In genomic region chr4:124686279-124686678, GRCh38 we compare ENCODE assay signal across 25 cellular contexts. TPM values are rescaled to one million over a fixed set of nuclear protein-coding genes. Genes with fewer than 3 reads are reported as not detected.
DNase-seq lines count a peak whose midpoint lies in the region.
"Had no signal": no experiment of that assay in that cellular context is flagged by ENCODE, and none has a peak within 500 bp of the region (broad histone marks: within the 10 kb centered on the region; RNA-seq: fewer than 3 reads in every experiment).

No MANE protein-coding gene starts in this region.

- no peak overlapping the region for H2AFZ ChIP-seq in trophoblast cell (ENCODE audit: insufficient read depth, low read length, poor library complexity)

- no peak overlapping the region for H4K91ac ChIP-seq in trophoblast cell (ENCODE audit: low read depth, low read length)

- no CpG with 5 or more reads among the region's 5 CpGs for WGBS in trophoblast cell (ENCODE audit: extremely low coverage, insufficient coverage, insufficient read length)

- no peaks in the 10 kb centered on the region for H3K27me3 ChIP-seq in trophoblast cell (ENCODE audit: insufficient read depth, low read length)
- H3K27me3 ChIP-seq: ascending aorta, esophagus muscularis mucosa, gastroesophageal sphincter, neutrophil had no signal

- H3K4me2 ChIP-seq in trophoblast cell (ENCODE audit: low read length) = peak overlapping the region; percentile 37
- H3K4me2 ChIP-seq: KMS-11 had no signal

- no peak overlapping the region for H2BK5ac ChIP-seq in trophoblast cell (ENCODE audit: low read depth, low read length, poor library complexity)

- H2BK120ac ChIP-seq in trophoblast cell (ENCODE audit: insufficient read depth, low read length, poor library complexity) = no peak overlapping the region

- H3K79me1 ChIP-seq in trophoblast cell (ENCODE audit: low read length) = no peaks in the 10 kb centered on the region

- peaks cover 4 to 7% of the 10 kb centered on the region in 2 experiments for H3K4me1 ChIP-seq in trophoblast cell (ENCODE audit: control insufficient read depth in 1 of 2, insufficient read depth in 2 of 2, low read length in 2 of 2)
- H3K4me1 ChIP-seq: esophagus muscularis mucosa, gastroesophageal sphincter, psoas muscle had no signal

- H3K23ac ChIP-seq in trophoblast cell (ENCODE audit: low read length) = no peak overlapping the region

- peak overlapping the region; percentile 70 for H3K4ac ChIP-seq in trophoblast cell (ENCODE audit: low read depth, low read length)

- no peak overlapping the region for H4K8ac ChIP-seq in trophoblast cell (ENCODE audit: low read depth, low read length)

- H3K27me3 Mint-ChIP-seq in activated CD4-positive, alpha-beta memory T cell treated with anti-CD3 and anti-CD28 coated beads, Interleukin-2, amount 10 ng/mL, durations not matched to agents 7 days and 5 days = no peaks in the 10 kb centered on the region

- H3K27ac ChIP-seq in trophoblast cell (ENCODE audit: low read depth, low read length) = peak overlapping the region; percentile 28
- H3K27ac ChIP-seq: ascending aorta, esophagus muscularis mucosa, gastroesophageal sphincter, KMS-11, neutrophil, psoas muscle had no signal

- no peaks in the 10 kb centered on the region for H3K9me3 ChIP-seq in trophoblast cell (ENCODE audit: insufficient read depth, low read depth, low read length)
- H3K9me3 ChIP-seq: ascending aorta, esophagus muscularis mucosa, gastroesophageal sphincter, neutrophil, psoas muscle had no signal

- CTCF ChIA-PET in activated CD4-positive, alpha-beta memory T cell treated with anti-CD3 and anti-CD28 coated beads, Interleukin-2, amount 10 ng/mL, durations not matched to agents 7 days and 5 days (lab: Charles Lee) = no interaction called here

- no peak overlapping the region for H3K27ac Mint-ChIP-seq in activated CD4-positive, alpha-beta memory T cell treated with anti-CD3 and anti-CD28 coated beads, Interleukin-2, amount 10 ng/mL, durations not matched to agents 7 days and 5 days
- H3K27ac Mint-ChIP-seq: activated naive CD4-positive, alpha-beta T cell treated with anti-CD3 and anti-CD28 coated beads, Interleukin-2, amount 50 U/mL, for 72 hours; activated T-cell treated with anti-CD3 and anti-CD28 coated beads, Interleukin-2, amount 50 U/mL, for 72 hours; stimulated activated effector memory CD8-positive, alpha-beta T cell treated with anti-CD3 and anti-CD28 coated beads, Interleukin-12 subunit alpha, Interleukin-12 subunit beta, amount 100 ng/mL, for 72 hours had no signal

- H2BK12ac ChIP-seq in trophoblast cell (ENCODE audit: low read length) = no peak overlapping the region

- no peaks in the 10 kb centered on the region for H3K36me3 Mint-ChIP-seq in activated CD4-positive, alpha-beta memory T cell treated with anti-CD3 and anti-CD28 coated beads, Interleukin-2, amount 10 ng/mL, durations not matched to agents 7 days and 5 days (ENCODE audit: low read depth)
- H3K36me3 Mint-ChIP-seq: activated naive CD4-positive, alpha-beta T cell treated with anti-CD3 and anti-CD28 coated beads, Interleukin-2, amount 50 U/mL, for 72 hours; stimulated activated effector memory CD8-positive, alpha-beta T cell treated with anti-CD3 and anti-CD28 coated beads, Interleukin-12 subunit alpha, Interleukin-12 subunit beta, amount 100 ng/mL, for 72 hours had no signal

- H3K4me3 ChIP-seq in trophoblast cell (ENCODE audit: low read depth, low read length) = no peak overlapping the region
- H3K4me3 ChIP-seq: ascending aorta, esophagus muscularis mucosa, gastroesophageal sphincter, psoas muscle had no signal

- POLR2A ChIA-PET in activated CD4-positive, alpha-beta memory T cell treated with anti-CD3 and anti-CD28 coated beads, Interleukin-2, amount 10 ng/mL, durations not matched to agents 7 days and 5 days (lab: Charles Lee) = no interaction called here

- H3K18ac ChIP-seq in trophoblast cell (ENCODE audit: low read length) = no peak overlapping the region

- DNase-seq in HT-29 (ENCODE audit: low spot score) (peak; percentile 19), ecto neural progenitor cell (ENCODE audit: low spot score) (peak; percentile 51), iPS-NIHi11 (ENCODE audit: low spot score) (peak; percentile 55), trophoblast cell (peak; percentile 75), NCI-H1092 treated with DMSO at 0.1 percent for 48 hours (lab: John Stamatoyannopoulos, UW) (no peak), germinal center (ENCODE audit: low spot score) (no peak)
- no peak for DNase-seq in central memory CD4-positive, alpha-beta T cell
- no peak for DNase-seq in activated CD4-positive, alpha-beta memory T cell treated with anti-CD3 and anti-CD28 coated beads, Interleukin-2, amount 10 ng/mL, durations not matched to agents 7 days and 5 days
- DNase-seq: activated CD4-positive, alpha-beta T cell treated with anti-CD3 and anti-CD28 coated beads for 1 hour; activated T-cell treated with anti-CD3 and anti-CD28 coated beads, Interleukin-2, amount 50 U/mL, for 72 hours; DMS 273 treated with DMSO at 0.1 percent for 48 hours; effector CD4-positive, alpha-beta T cell; HCEC 1CT; left ventricle myocardium superior; NCI-H187 treated with DMSO at 0.1 percent for 48 hours; psoas muscle; SW 1271 had no signal

- H3K14ac ChIP-seq in trophoblast cell (ENCODE audit: low read length) = no peak overlapping the region

- no peak overlapping the region for H3K4me3 Mint-ChIP-seq in activated CD4-positive, alpha-beta memory T cell treated with anti-CD3 and anti-CD28 coated beads, Interleukin-2, amount 10 ng/mL, durations not matched to agents 7 days and 5 days
- H3K4me3 Mint-ChIP-seq: activated T-cell treated with anti-CD3 and anti-CD28 coated beads, Interleukin-2, amount 50 U/mL, for 72 hours; CD14-positive monocyte; stimulated activated effector memory CD8-positive, alpha-beta T cell treated with anti-CD3 and anti-CD28 coated beads, Interleukin-12 subunit alpha, Interleukin-12 subunit beta, amount 100 ng/mL, for 72 hours had no signal

- no peaks in the 10 kb centered on the region for H3K9me3 Mint-ChIP-seq in activated CD4-positive, alpha-beta memory T cell treated with anti-CD3 and anti-CD28 coated beads, Interleukin-2, amount 10 ng/mL, durations not matched to agents 7 days and 5 days
- H3K9me3 Mint-ChIP-seq: activated T-cell treated with anti-CD3 and anti-CD28 coated beads, Interleukin-2, amount 50 U/mL, for 72 hours; stimulated activated effector memory CD8-positive, alpha-beta T cell treated with anti-CD3 and anti-CD28 coated beads, Interleukin-12 subunit alpha, Interleukin-12 subunit beta, amount 100 ng/mL, for 72 hours had no signal

- H2AK5ac ChIP-seq in trophoblast cell (ENCODE audit: low read length) = no peak overlapping the region

- H3K9ac ChIP-seq in trophoblast cell (ENCODE audit: low read length) = no peak overlapping the region
- H3K9ac ChIP-seq: KMS-11 had no signal

- no peaks in the 10 kb centered on the region for H3K36me3 ChIP-seq in trophoblast cell (ENCODE audit: control insufficient read depth in 1 of 2, insufficient read depth in 2 of 2, low read length in 2 of 2)
- H3K36me3 ChIP-seq: ascending aorta, esophagus muscularis mucosa, gastroesophageal sphincter, neutrophil had no signal

- no peaks in the 10 kb centered on the region for H3K79me2 ChIP-seq in trophoblast cell (ENCODE audit: control insufficient read depth, insufficient read depth, low read length, poor library complexity)

- H3K4me1 Mint-ChIP-seq in activated CD4-positive, alpha-beta memory T cell treated with anti-CD3 and anti-CD28 coated beads, Interleukin-2, amount 10 ng/mL, durations not matched to agents 7 days and 5 days = no peaks in the 10 kb centered on the region
- H3K4me1 Mint-ChIP-seq: stimulated activated effector memory CD8-positive, alpha-beta T cell treated with anti-CD3 and anti-CD28 coated beads, Interleukin-12 subunit alpha, Interleukin-12 subunit beta, amount 100 ng/mL, for 72 hours had no signal

- H4K12ac ChIP-seq in trophoblast cell (ENCODE audit: low read depth, low read length) = no peak overlapping the region

RNA-seq across cellular contexts. Expression of gene ANKRD50, which starts 26.3 kb away (rescaled TPM):
- 8.6 and 8.9 TPM in 2 replicates for total RNA-seq in HT-29 (2014; rRNA removed; shearing (Covaris generic))
- 20.4 and 20.9 TPM in 2 replicates for polyA plus RNA-seq in trophoblast cell (2013)
- under 1 TPM; 0.18 to 0.25 TPM for total RNA-seq in activated CD4-positive, alpha-beta memory T cell treated with anti-CD3 and anti-CD28 coated beads, Interleukin-2, amount 10 ng/mL, durations not matched to agents 7 days and 5 days

Comparison
In these comparisons a context has a peak if more than half of its experiments do, and no peak if none do; other contexts are left out.
1. DNase-seq: peak in HT-29 (single experiment), ecto neural progenitor cell (single experiment), iPS-NIHi11 (single experiment) and trophoblast cell (2 of 2); none in central memory CD4-positive, alpha-beta T cell (single experiment), activated CD4-positive, alpha-beta memory T cell treated with anti-CD3 and anti-CD28 coated beads, Interleukin-2, amount 10 ng/mL, durations not matched to agents 7 days and 5 days (single experiment), NCI-H1092 treated with DMSO at 0.1 percent for 48 hours (single experiment) and germinal center (single experiment).